Comparison of ENCODE assay signal across 33 cellular contexts in genomic region chr16:65421596-65421995, GRCh38.
"Had no signal": no experiment of that assay in that cellular context is flagged by ENCODE, and none has a peak within 500 bp of the region (broad histone marks: within the 10 kb centered on the region; RNA-seq: fewer than 3 reads in every experiment).

No MANE protein-coding gene starts in this region.

- H3K36me3 ChIP-seq: MG63, SJSA1 had no signal

- ATAC-seq: Panc1 had no signal

- H3K27ac ChIP-seq: KMS-11, PC-9, SJSA1 had no signal

- H3K4me2 ChIP-seq: KMS-11, PC-9, SK-N-SH had no signal

- H3K4me1 ChIP-seq: SJSA1 had no signal

- H2AFZ ChIP-seq: PC-9 had no signal

- H3K9me3 ChIP-seq: MG63, SJSA1, SK-N-SH had no signal

- H3K4me3 ChIP-seq: MG63, PC-9, SJSA1 had no signal

- H3K9ac ChIP-seq: KMS-11, SK-N-SH had no signal

- DNase-seq: Karpas-422, KBM-7, MG63, NCI-H1048, NCI-H1092 treated with DMSO at 0.1 percent for 48 hours, NCI-H1105 treated with DMSO at 0.1 percent for 48 hours, NCI-H1417, NCI-H1436, NCI-H146, NCI-H1694, NCI-H187, NCI-H1930, NCI-H2029 treated with DMSO at 0.1 percent for 48 hours, NCI-H2081 treated with DMSO at 0.1 percent for 48 hours, NCI-H2107, NCI-H2171, NCI-H226, NCI-H446 treated with DMSO at 0.1 percent for 48 hours, NCI-H510A, NCI-H524, NCI-H526, NCI-H69, NCI-H748 treated with DMSO at 0.1 percent for 48 hours, NCI-H82, PC-9, Right ventricle myocardium superior, RPMI8226, SHP77 treated with DMSO at 0.1 percent for 48 hours, SK-N-SH, SW 1271 had no signal

- H3K27me3 ChIP-seq: MG63, SJSA1 had no signal
